Comparison of ENCODE assay signal across 8 cellular contexts in genomic region chr19:54448774-54449700, GRCh38. TPM values are rescaled to one million over a fixed set of nuclear protein-coding genes. Genes with fewer than 3 reads are reported as not detected.
A peak's percentile ranks its signal among the peaks of the same experiment; 100 is the strongest.
DNase-seq lines count a peak whose midpoint lies in the region; ATAC-seq and TF ChIP-seq lines count a peak whose summit lies in the region.

Gene LENG8, plus strand, starts transcription at chr19:54449199. Its CDS starts 2,146 bp downstream, at chr19:54451345.

- H3K36me3 Mint-ChIP-seq in GM23338 (ENCODE audit: low read depth): peaks cover 53% of the 10 kb centered on the region
- no peaks in the 10 kb centered on the region for H3K36me3 Mint-ChIP-seq in natural killer cell

- peaks cover 19% of the 10 kb centered on the region for H3K4me1 Mint-ChIP-seq in GM23338
- peaks cover 46 to 61% of the 10 kb centered on the region in 2 donors for H3K4me1 Mint-ChIP-seq in natural killer cell

- H3K9me3 ChIP-seq in DOHH2 (ENCODE audit: control insufficient read depth, insufficient read depth, low read length) (no peaks in the 10 kb centered on the region), fibroblast of lung (ENCODE audit: control insufficient read depth, insufficient read depth, low read depth, low read length) (no peaks in the 10 kb centered on the region)

- H3K4me1 ChIP-seq in DOHH2 (ENCODE audit: control insufficient read depth, low read length): peaks cover 24% of the 10 kb centered on the region
- peaks cover 9% of the 10 kb centered on the region for H3K4me1 ChIP-seq in GM23338 (ENCODE audit: insufficient read depth)
- peaks cover 7% of the 10 kb centered on the region for H3K4me1 ChIP-seq in fibroblast of lung (ENCODE audit: control insufficient read depth, extremely low read depth, insufficient read depth, low read length)

- intact Hi-C loops in natural killer cell (cut with micrococcal nuclease): loop anchor here (1.0 kb wide), 1 partner anchor 15 kb away; no protein-coding TSS in a partner anchor

- peaks cover 12% of the 10 kb centered on the region for H3K9me3 Mint-ChIP-seq in GM23338
- H3K9me3 Mint-ChIP-seq in natural killer cell: no peaks in the 10 kb centered on the region

- H3K4me3 Mint-ChIP-seq in GM23338: peak within 1 kb of the TSS; percentile 98
- peak within 1 kb of the TSS; percentile 97 for H3K4me3 Mint-ChIP-seq in natural killer cell

- H3K27ac Mint-ChIP-seq in GM23338 (peak within 1 kb of the TSS; percentile 99), natural killer cell (peak within 1 kb of the TSS; percentile 100)

- peak within 1 kb of the TSS; percentile 70 for H3K27ac ChIP-seq in DOHH2 (ENCODE audit: low read depth, low read length)
- peak within 1 kb of the TSS; percentile 89 for H3K27ac ChIP-seq in GM23338 (ENCODE audit: low read depth)
- peak within 1 kb of the TSS; percentile 98 for H3K27ac ChIP-seq in fibroblast of lung (ENCODE audit: insufficient read depth, low read length)

- H2AFZ ChIP-seq in GM23338: peak within 1 kb of the TSS; percentile 95
- peak within 1 kb of the TSS; percentile 27 for H2AFZ ChIP-seq in fibroblast of lung (ENCODE audit: low read length)

- peak within 1 kb of the TSS; percentile 92 for H3K9ac ChIP-seq in fibroblast of lung (ENCODE audit: insufficient read depth, low read length)

- no peaks in the 10 kb centered on the region for H3F3A ChIP-seq in DOHH2 (ENCODE audit: control insufficient read depth, insufficient read depth)
- no peaks in the 10 kb centered on the region for H3F3A ChIP-seq in GM23338 (replicated peaks; ENCODE audit: low read depth)

- H4K20me1 ChIP-seq in DOHH2 (ENCODE audit: control insufficient read depth, insufficient read depth, low read depth, low read length) (peaks cover 40% of the 10 kb centered on the region), GM23338 (replicated peaks; ENCODE audit: insufficient read depth) (peaks cover 36% of the 10 kb centered on the region), fibroblast of lung (ENCODE audit: control insufficient read depth, extremely low read depth, insufficient read depth, low read length) (no peaks in the 10 kb centered on the region)

- ATAC-seq in GM23338: peak; percentile 92
- ATAC-seq in natural killer cell: peak; percentile 88 to 96 (median 90)

- H3K4me2 ChIP-seq in DOHH2 (ENCODE audit: low read length) (peak within 1 kb of the TSS; percentile 81), GM23338 (peak within 1 kb of the TSS; percentile 96), fibroblast of lung (ENCODE audit: extremely low read depth, insufficient read depth, low read length) (peak within 1 kb of the TSS; percentile 89)

- peak; percentile 95 for DNase-seq in GM23338 (ENCODE audit: low spot score)
- DNase-seq in LHCN-M2 (ENCODE audit: low read depth): peak; percentile 96
- peak; percentile 97 for DNase-seq in RPMI8226
- DNase-seq in activated T-helper 1 cell treated with anti-CD3 and anti-CD28 coated beads, Interleukin-2, amount 50 U/mL, for 16 hours (ENCODE audit: low read depth in 1 of 2, low spot score in 1 of 2): peak; percentile 92 to 95
- DNase-seq in fibroblast of lung (ENCODE audit: low read depth in 2 of 2): peak; percentile 99
- DNase-seq in natural killer cell: peak; percentile 98
- DNase-seq in stimulated activated naive CD4-positive, alpha-beta T cell treated with Interleukin-2 at 50 U/mL for 16 hours (lab: John Stamatoyannopoulos, UW): peak; percentile 95

- H3K79me2 ChIP-seq in DOHH2 (ENCODE audit: control insufficient read depth, low read length): peaks cover 79% of the 10 kb centered on the region
- peaks cover 67% of the 10 kb centered on the region for H3K79me2 ChIP-seq in GM23338 (replicated peaks; ENCODE audit: insufficient read depth)
- H3K79me2 ChIP-seq in fibroblast of lung (ENCODE audit: control insufficient read depth, insufficient read depth, low read length): peaks cover 68% of the 10 kb centered on the region

- H3K36me3 ChIP-seq in DOHH2 (ENCODE audit: control insufficient read depth, low read length) (peaks cover 65% of the 10 kb centered on the region), GM23338 (ENCODE audit: insufficient read depth) (peaks cover 26% of the 10 kb centered on the region), fibroblast of lung (ENCODE audit: control insufficient read depth, insufficient read depth, low read length) (peaks cover 24% of the 10 kb centered on the region)

- peaks cover 15% of the 10 kb centered on the region for H3K27me3 Mint-ChIP-seq in GM23338 (ENCODE audit: insufficient read depth, low read depth, poor library complexity)
- H3K27me3 Mint-ChIP-seq in natural killer cell (ENCODE audit: low read depth in 2 of 2): no peaks in the 10 kb centered on the region

- H3K27me3 ChIP-seq in DOHH2 (ENCODE audit: control insufficient read depth, low read length): no peaks in the 10 kb centered on the region
- H3K27me3 ChIP-seq in GM23338 (ENCODE audit: insufficient read depth): no peaks in the 10 kb centered on the region
- no peaks in the 10 kb centered on the region for H3K27me3 ChIP-seq in fibroblast of lung (ENCODE audit: control insufficient read depth, insufficient read depth, low read length)

- TF ChIP-seq CTCF in DOHH2 (IDR thresholded peaks at IDR 0.05; ENCODE audit: low read depth, low read length, poor library complexity, severe bottlenecking) (no peak), GM23338 (conservative IDR thresholded peaks at IDR 0.05; ENCODE audit: low read depth in 2 of 2) (no peak), fibroblast of lung (conservative IDR thresholded peaks at IDR 0.05 in 1 of 2, IDR thresholded peaks at IDR 0.05 in 1 of 2; ENCODE audit: low read depth in 1 of 2, low read length in 2 of 2) (no peak), natural killer cell (IDR thresholded peaks at IDR 0.05) (no peak)

- peak within 1 kb of the TSS; percentile 95 for H3K4me3 ChIP-seq in DOHH2 (ENCODE audit: low read length)
- H3K4me3 ChIP-seq in GM23338: peak within 1 kb of the TSS; percentile 97
- H3K4me3 ChIP-seq in fibroblast of lung (replicated peaks in 1 of 4; ENCODE audit: control extremely low read depth in 1 of 4, insufficient read depth in 1 of 4, low read depth in 3 of 4, low read length in 4 of 4): peak within 1 kb of the TSS; percentile 76 to 98 (median 90)

- H3K9me2 ChIP-seq in DOHH2 (replicated peaks; ENCODE audit: control insufficient read depth, low read length) (no peaks in the 10 kb centered on the region), GM23338 (ENCODE audit: insufficient read depth) (no peaks in the 10 kb centered on the region)

TF ChIP-seq in GM23338, 12 proteins besides CTCF, POLR2A, EP300 and RAD21:
- TF ChIP-seq POLR2AphosphoS5 (IDR thresholded peaks at IDR 0.05; ENCODE audit: low read depth): peak; percentile 95
- peak; percentile 94 for TF ChIP-seq CREB1 (CRISPR knock-in tag; IDR thresholded peaks at IDR 0.05; ENCODE audit: low read depth)
- no peak for TF ChIP-seq JUNB (IDR thresholded peaks at IDR 0.05; ENCODE audit: unreplicated experiment)
- TF ChIP-seq EZH2phosphoT487 (IDR thresholded peaks at IDR 0.05; ENCODE audit: unreplicated experiment): no peak
- TF ChIP-seq ETS1 (IDR thresholded peaks at IDR 0.05): peak; percentile 73; the same call in 1 of the 2 replicates
- no peak for TF ChIP-seq ZNF331 (CRISPR knock-in tag; IDR thresholded peaks at IDR 0.05; ENCODE audit: low read depth)

RNA-seq across cellular contexts. Expression of gene LENG8, which starts in this region (rescaled TPM):
- 45.6 and 74.3 TPM in 2 replicates for total RNA-seq in GM23338 (2014; rRNA removed; shearing (Covaris generic))
- polyA plus RNA-seq in GM23338 (2016; fragmentation: Nextera tagmentation; extraction: Ambion mirVana) (41.2 and 42.1 TPM in 2 replicates), fibroblast of lung (11.0 and 12.7 TPM in 2 replicates)
- total RNA-seq in LHCN-M2 (2014; rRNA removed) (35.4 and 36.7 TPM in 2 replicates), fibroblast of lung (20.8 and 32.4 TPM in 2 replicates), natural killer cell (100 to 1,000 TPM; 479 to 563 (median 507) TPM)
- polyA plus RNA-seq in LHCN-M2 (2012): 20.8 TPM
- 25.3 and 31.6 TPM in 2 replicates for polyA plus RNA-seq in fibroblast of lung (2012)
- 33.7 and 47.3 TPM in 2 replicates for polyA minus RNA-seq in fibroblast of lung (ENCODE audit: low replicate concordance)

Comparison
In these comparisons a context has a peak if more than half of its experiments do, and no peak if none do; other contexts are left out.
1. Peak in every context shown above with its lines: DNase-seq, ATAC-seq, H3K4me3 ChIP-seq and H3K27ac ChIP-seq.